8 cellular contexts compared by ENCODE assay signal in genomic region chr13:114077938-114078335, GRCh38. TPM values are rescaled to one million over a fixed set of nuclear protein-coding genes. Genes with fewer than 3 reads are reported as not detected.
DNase-seq lines count a peak whose midpoint lies in the region; ATAC-seq and TF ChIP-seq lines count a peak whose summit lies in the region.

No MANE protein-coding gene starts in this region.

- H3K27ac Mint-ChIP-seq in HFFc6: peak overlapping the region; percentile 89

- H3K27ac ChIP-seq in hepatocyte (peak overlapping the region; percentile 11), sigmoid colon (peak overlapping the region; percentile 42 to 73 (median 58))

- H2AFZ ChIP-seq in hepatocyte: no peak overlapping the region

- no peak for TF ChIP-seq EP300 in sigmoid colon (IDR thresholded peaks at IDR 0.05)

- peaks cover 11% of the 10 kb centered on the region for H3K36me3 ChIP-seq in adipocyte (ENCODE audit: control insufficient read depth, insufficient read depth, low read length, severe bottlenecking)
- no peaks in the 10 kb centered on the region for H3K36me3 ChIP-seq in hepatocyte (replicated peaks; ENCODE audit: insufficient read depth, low read depth)
- H3K36me3 ChIP-seq in sigmoid colon: peaks cover 0 to 5% (median 0%) of the 10 kb centered on the region in 4 donors

- peaks cover 19% of the 10 kb centered on the region for H3K4me1 Mint-ChIP-seq in HFFc6 (ENCODE audit: low read depth)

- H3K4me1 ChIP-seq in adipocyte (ENCODE audit: control insufficient read depth, insufficient read depth, low read length): peaks cover 18% of the 10 kb centered on the region
- H3K4me1 ChIP-seq in hepatocyte (ENCODE audit: insufficient read depth): peaks cover 9% of the 10 kb centered on the region
- peaks cover 0 to 22% (median 14%) of the 10 kb centered on the region in 4 donors for H3K4me1 ChIP-seq in sigmoid colon

- peak overlapping the region; percentile 51 for H3K4me3 ChIP-seq in adipocyte (ENCODE audit: low read length)
- H3K4me3 ChIP-seq in hepatocyte: no peak overlapping the region
- H3K4me3 ChIP-seq in sigmoid colon: no peak overlapping the region

- peaks cover 27% of the 10 kb centered on the region for H3K36me3 Mint-ChIP-seq in HFFc6 (ENCODE audit: low read depth)

- peak; percentile 53 for DNase-seq in HFFc6
- peak; percentile 38 for DNase-seq in adipocyte (ENCODE audit: low read depth)
- peak; percentile 71 for DNase-seq in hepatocyte (ENCODE audit: low spot score)
- peak; percentile 77 for DNase-seq in sigmoid colon
- no peak for DNase-seq in Kasumi-1 (lab: John Stamatoyannopoulos, UW)
- no peak for DNase-seq in NCI-H1436 treated with DMSO at 0.1 percent for 48 hours (lab: John Stamatoyannopoulos, UW)

- no peaks in the 10 kb centered on the region for H3K79me2 ChIP-seq in hepatocyte

- H3K27me3 Mint-ChIP-seq in HFFc6 (ENCODE audit: insufficient read depth): peaks cover 5% of the 10 kb centered on the region

- no peak for ATAC-seq in esophagus mucosa
- no peak for ATAC-seq in HG03139 (IDR thresholded peaks at IDR 0.05; ENCODE audit: unreplicated experiment)

- H3K9me3 Mint-ChIP-seq in HFFc6: peaks cover 7% of the 10 kb centered on the region; the same call in 1 of the 2 replicates

- TF ChIP-seq POLR2A in sigmoid colon (IDR thresholded peaks at IDR 0.05): no peak

- H3K4me2 ChIP-seq in hepatocyte: no peak overlapping the region

- peak overlapping the region; percentile 31 for H3K4me3 Mint-ChIP-seq in HFFc6

- 54% methylated on average over 13 of the region's 13 CpGs for whole genome bisulfite sequencing in hepatocyte (ENCODE audit: low lambda C conversion rate, missing lambda C conversion rate)
- WGBS in sigmoid colon, 2 donors: 79 to 84% methylated on average over 13 of the region's 13 CpGs

- no peaks in the 10 kb centered on the region for H3K9me2 ChIP-seq in hepatocyte (replicated peaks; ENCODE audit: insufficient read depth)

- no peaks in the 10 kb centered on the region for H3K9me3 ChIP-seq in adipocyte (ENCODE audit: control insufficient read depth, low read length)
- H3K9me3 ChIP-seq in hepatocyte (ENCODE audit: low read depth): no peaks in the 10 kb centered on the region
- H3K9me3 ChIP-seq in sigmoid colon: no peaks in the 10 kb centered on the region

- no peaks in the 10 kb centered on the region for H3K27me3 ChIP-seq in adipocyte (replicated peaks; ENCODE audit: control insufficient read depth, insufficient read depth, low read length)
- H3K27me3 ChIP-seq in hepatocyte: peaks cover 12% of the 10 kb centered on the region
- H3K27me3 ChIP-seq in sigmoid colon: no peaks in the 10 kb centered on the region

- no peak for TF ChIP-seq CTCF in HFFc6 (IDR thresholded peaks at IDR 0.05)
- no peak for TF ChIP-seq CTCF in hepatocyte (IDR thresholded peaks at IDR 0.05; ENCODE audit: poor library complexity)
- TF ChIP-seq CTCF in sigmoid colon (IDR thresholded peaks at IDR 0.05): no peak

- peak overlapping the region; percentile 65 for H3K9ac ChIP-seq in adipocyte (ENCODE audit: low read length)

- intact Hi-C loops in sigmoid colon (cut with DNase I): no loop called here

- no peaks in the 10 kb centered on the region for H4K20me1 ChIP-seq in hepatocyte (ENCODE audit: insufficient read depth, poor library complexity, severe bottlenecking)

RNA-seq across cellular contexts. Expression of gene RASA3, which starts 54.5 kb away (rescaled TPM):
- 10 to 100 TPM; 31.6 to 37.6 (median 33.1) TPM for total RNA-seq in HFFc6 (2021; fragmentation: NEBNext Ultra II Directional; extraction: Animal tissue kit (Norgen Biotek cat#: 25700))
- 4.3 and 6.1 TPM in 2 replicates for total RNA-seq in hepatocyte
- polyA plus RNA-seq in hepatocyte: 5.6 and 5.8 TPM in 2 replicates
- 10 to 100 TPM; 15.0 to 22.4 (median 17.8) TPM for total RNA-seq in sigmoid colon
- polyA plus RNA-seq in sigmoid colon: 10 to 100 TPM in 1 of 3 donors, 1 to 10 TPM in 2; 4.2 to 16.9 (median 5.4) TPM
- total RNA-seq in esophagus mucosa: 1.6 TPM

Comparison
In these comparisons a context has a peak if more than half of its experiments do, and no peak if none do; other contexts are left out.
1. DNase-seq: peak in HFFc6 (single experiment), adipocyte (single experiment), hepatocyte (single experiment) and sigmoid colon (single experiment); none in Kasumi-1 (0 of 2) and NCI-H1436 treated with DMSO at 0.1 percent for 48 hours (single experiment).